Comparison of ENCODE assay signal across 22 cellular contexts in the genomic region with DNA sequence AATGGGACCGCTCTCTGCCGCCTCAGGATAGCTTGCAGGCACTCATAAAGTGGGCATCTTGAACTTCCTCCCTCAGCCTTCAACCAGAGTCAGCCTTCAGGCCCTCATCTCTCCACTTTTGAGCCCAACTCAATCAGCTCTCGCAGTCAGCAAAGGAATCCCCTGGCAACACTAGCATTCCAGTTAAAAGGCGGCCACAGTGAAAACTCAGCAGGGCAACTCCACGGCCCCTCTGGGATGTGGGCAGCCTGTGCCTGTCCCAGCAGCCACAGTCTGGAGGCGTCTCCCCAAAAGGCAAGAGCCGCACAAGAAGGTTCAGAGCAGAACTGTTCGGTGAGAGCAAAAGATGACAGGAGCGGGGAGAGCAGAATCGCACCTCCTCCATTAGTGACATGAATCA. TPM values are rescaled to one million over a fixed set of nuclear protein-coding genes. Genes with fewer than 3 reads are reported as not detected.
DNase-seq lines count a peak whose midpoint lies in the region; ATAC-seq and TF ChIP-seq lines count a peak whose summit lies in the region.
"Had no signal": no experiment of that assay in that cellular context is flagged by ENCODE, and none has a peak within 500 bp of the region (broad histone marks: within the 10 kb centered on the region; RNA-seq: fewer than 3 reads in every experiment).

No MANE protein-coding gene starts in this region.

- H3K9ac ChIP-seq in mesenchymal stem cell (ENCODE audit: low read length): peak overlapping the region; percentile 11

- H3K4me3 ChIP-seq in CD4-positive, alpha-beta memory T cell (ENCODE audit: low read length in 2 of 2): no peak overlapping the region
- H3K4me3 ChIP-seq in mesenchymal stem cell (ENCODE audit: insufficient read depth in 1 of 2, low read depth in 1 of 2, low read length in 2 of 2) (no peak overlapping the region), thyroid gland (replicated peaks in 1 of 3) (no peak overlapping the region)
- H3K4me3 ChIP-seq: body of pancreas, MG63, skin epidermis, suprapubic skin had no signal

- H2AFZ ChIP-seq in mesenchymal stem cell (ENCODE audit: low read depth, low read length): no peak overlapping the region

- peaks cover 6% of the 10 kb centered on the region for H3K36me3 ChIP-seq in CD4-positive, alpha-beta memory T cell (ENCODE audit: insufficient read depth, low read length)
- H3K36me3 ChIP-seq in mesenchymal stem cell (ENCODE audit: control insufficient read depth in 1 of 2, insufficient read depth in 2 of 2, low read depth in 1 of 2, low read length in 2 of 2) (peaks cover 21 to 50% of the 10 kb centered on the region in 2 experiments), thyroid gland (no peaks in the 10 kb centered on the region)
- H3K36me3 ChIP-seq: MG63 had no signal

- no peak overlapping the region for H2BK120ac ChIP-seq in mesenchymal stem cell (ENCODE audit: low read depth, low read length)

- H2BK12ac ChIP-seq in mesenchymal stem cell (ENCODE audit: low read length in 2 of 2): no peak overlapping the region

- no peak overlapping the region for H3K4me2 ChIP-seq in mesenchymal stem cell (ENCODE audit: low read length, poor library complexity, severe bottlenecking)

- no peaks in the 10 kb centered on the region for H3K9me3 Mint-ChIP-seq in CD4-positive, alpha-beta memory T cell
- no peaks in the 10 kb centered on the region for H3K9me3 Mint-ChIP-seq in HFFc6
- H3K9me3 Mint-ChIP-seq in stimulated activated effector memory CD8-positive, alpha-beta T cell treated with anti-CD3 and anti-CD28 coated beads, Interleukin-12 subunit alpha, Interleukin-12 subunit beta, amount 100 ng/mL, for 72 hours: no peaks in the 10 kb centered on the region
- H3K9me3 Mint-ChIP-seq: activated B cell treated with CpG ODN at 0.5 μM for 24 hours had no signal

- no peak overlapping the region for H3K4me3 Mint-ChIP-seq in CD4-positive, alpha-beta memory T cell
- H3K4me3 Mint-ChIP-seq in HFFc6: no peak overlapping the region
- no peak overlapping the region for H3K4me3 Mint-ChIP-seq in stimulated activated effector memory CD8-positive, alpha-beta T cell treated with anti-CD3 and anti-CD28 coated beads, Interleukin-12 subunit alpha, Interleukin-12 subunit beta, amount 100 ng/mL, for 72 hours
- H3K4me3 Mint-ChIP-seq: activated B cell treated with CpG ODN at 0.5 μM for 24 hours had no signal

- peaks cover 22 to 55% (median 32%) of the 10 kb centered on the region in 4 donors for H3K4me1 Mint-ChIP-seq in CD4-positive, alpha-beta memory T cell
- peaks cover 36% of the 10 kb centered on the region for H3K4me1 Mint-ChIP-seq in HFFc6 (ENCODE audit: low read depth)
- peaks cover 38% of the 10 kb centered on the region for H3K4me1 Mint-ChIP-seq in stimulated activated effector memory CD8-positive, alpha-beta T cell treated with anti-CD3 and anti-CD28 coated beads, Interleukin-12 subunit alpha, Interleukin-12 subunit beta, amount 100 ng/mL, for 72 hours

- intact Hi-C loops in CD4-positive, alpha-beta memory T cell (cut with micrococcal nuclease): no loop called here
- intact Hi-C loops in thyroid gland (cut with DNase I): no loop called here

- no peak overlapping the region for H3K23ac ChIP-seq in mesenchymal stem cell (ENCODE audit: low read length in 2 of 2)

- no peak for ATAC-seq in stimulated activated effector memory CD8-positive, alpha-beta T cell treated with anti-CD3 and anti-CD28 coated beads, Interleukin-12 subunit alpha, Interleukin-12 subunit beta, amount 100 ng/mL, for 72 hours
- ATAC-seq: body of pancreas, esophagus mucosa, Right ventricle myocardium inferior had no signal

- no peak overlapping the region for H2BK5ac ChIP-seq in mesenchymal stem cell (ENCODE audit: low read depth, low read length, poor library complexity, severe bottlenecking)

- H3K27ac Mint-ChIP-seq in CD4-positive, alpha-beta memory T cell: peak overlapping the region in 5 of 7 donors; percentile 12 to 44 (median 38)
- peak overlapping the region; percentile 40 for H3K27ac Mint-ChIP-seq in HFFc6
- peak overlapping the region; percentile 45 for H3K27ac Mint-ChIP-seq in stimulated activated effector memory CD8-positive, alpha-beta T cell treated with anti-CD3 and anti-CD28 coated beads, Interleukin-12 subunit alpha, Interleukin-12 subunit beta, amount 100 ng/mL, for 72 hours
- H3K27ac Mint-ChIP-seq: activated B cell treated with CpG ODN at 0.5 μM for 24 hours had no signal

- no peak for TF ChIP-seq POLR2A in thyroid gland (IDR thresholded peaks at IDR 0.05)

- no peak overlapping the region for H3K27ac ChIP-seq in CD4-positive, alpha-beta memory T cell (ENCODE audit: low read depth, low read length)
- H3K27ac ChIP-seq in mesenchymal stem cell (ENCODE audit: low read length, poor library complexity, severe bottlenecking) (no peak overlapping the region), thyroid gland (no peak overlapping the region)
- H3K27ac ChIP-seq: body of pancreas, suprapubic skin had no signal

- no peak overlapping the region for H4K8ac ChIP-seq in mesenchymal stem cell (ENCODE audit: low read length)

- H3K27me3 Mint-ChIP-seq in CD4-positive, alpha-beta memory T cell: no peaks in the 10 kb centered on the region
- no peaks in the 10 kb centered on the region for H3K27me3 Mint-ChIP-seq in HFFc6 (ENCODE audit: insufficient read depth)
- H3K27me3 Mint-ChIP-seq: activated B cell treated with CpG ODN at 0.5 μM for 24 hours had no signal

- 94% methylated on average over 10 of the region's 10 CpGs for WGBS in mesenchymal stem cell
- WGBS in thyroid gland, 2 donors: 87 to 90% methylated on average over 9 to 10 of the region's 10 CpGs

- H3K4ac ChIP-seq in mesenchymal stem cell (ENCODE audit: low read depth in 1 of 2, low read length in 2 of 2): no peak overlapping the region

- peaks cover 14% of the 10 kb centered on the region for H3K79me1 ChIP-seq in mesenchymal stem cell (replicated peaks; ENCODE audit: low read length, poor library complexity, severe bottlenecking)

- no peak overlapping the region for H2AK5ac ChIP-seq in mesenchymal stem cell (ENCODE audit: low read length, severe bottlenecking)

- POLR2A ChIA-PET in CD4-positive, alpha-beta memory T cell (lab: Charles Lee; ENCODE audit: partially characterized antibody): no interaction called here

- peaks cover 0 to 25% of the 10 kb centered on the region in 2 donors for H3K36me3 Mint-ChIP-seq in CD4-positive, alpha-beta memory T cell
- H3K36me3 Mint-ChIP-seq in HFFc6 (ENCODE audit: low read depth): peaks cover 7% of the 10 kb centered on the region
- H3K36me3 Mint-ChIP-seq in stimulated activated effector memory CD8-positive, alpha-beta T cell treated with anti-CD3 and anti-CD28 coated beads, Interleukin-12 subunit alpha, Interleukin-12 subunit beta, amount 100 ng/mL, for 72 hours: peaks cover 56% of the 10 kb centered on the region

- peaks cover 16% of the 10 kb centered on the region for H3K4me1 ChIP-seq in CD4-positive, alpha-beta memory T cell (ENCODE audit: insufficient read depth, low read length)
- H3K4me1 ChIP-seq in mesenchymal stem cell (ENCODE audit: control insufficient read depth, insufficient read depth, low read depth, low read length) (peaks cover 12% of the 10 kb centered on the region), thyroid gland (peaks cover 18 to 37% of the 10 kb centered on the region in 2 donors)

- CTCF ChIA-PET in CD4-positive, alpha-beta memory T cell (lab: Charles Lee; ENCODE audit: partially characterized antibody): interaction anchor here (1.5 kb wide), 1 partner anchor 83 kb away, joined by 3 read pairs; no protein-coding TSS in a partner anchor

- no peaks in the 10 kb centered on the region for H3K27me3 ChIP-seq in CD4-positive, alpha-beta memory T cell (ENCODE audit: insufficient read depth, low read length)
- H3K27me3 ChIP-seq in mesenchymal stem cell (ENCODE audit: control insufficient read depth in 1 of 2, insufficient read depth in 1 of 2, low read length in 2 of 2): no peaks in the 10 kb centered on the region
- H3K27me3 ChIP-seq in thyroid gland: no peaks in the 10 kb centered on the region
- H3K27me3 ChIP-seq: body of pancreas, MG63, suprapubic skin had no signal

- DNase-seq in CD4-positive, alpha-beta memory T cell: no peak
- DNase-seq in HFFc6: no peak
- DNase-seq in mesenchymal stem cell: no peak
- DNase-seq in stimulated activated effector memory CD8-positive, alpha-beta T cell treated with anti-CD3 and anti-CD28 coated beads, Interleukin-12 subunit alpha, Interleukin-12 subunit beta, amount 100 ng/mL, for 72 hours (ENCODE audit: low spot score in 2 of 2): no peak
- no peak for DNase-seq in NCI-H1048 (lab: John Stamatoyannopoulos, UW)
- DNase-seq in thyroid gland: no peak
- no peak for DNase-seq in DMS53 (lab: John Stamatoyannopoulos, UW)
- DNase-seq: activated B cell treated with CpG ODN at 0.5 μM for 24 hours; activated CD4-positive, alpha-beta T cell treated with anti-CD3 and anti-CD28 coated beads, Interleukin-2, amount 50 U/mL, for 4 hours; activated effector memory CD4-positive, alpha-beta T cell treated with anti-CD3 and anti-CD28 coated beads, Interleukin-2, amount 50 U/mL, for 16 hours; body of pancreas; effector CD8-positive, alpha-beta T cell; foreskin melanocyte; GDM1; hypothalamus; KBM-7; MG63; NCI-H1417 treated with DMSO at 0.1 percent for 48 hours had no signal

- no peak overlapping the region for H3K18ac ChIP-seq in mesenchymal stem cell (ENCODE audit: low read depth in 1 of 2, low read length in 2 of 2)

- no peak overlapping the region for H4K91ac ChIP-seq in mesenchymal stem cell (ENCODE audit: low read length)

- no peaks in the 10 kb centered on the region for H3K9me3 ChIP-seq in CD4-positive, alpha-beta memory T cell (ENCODE audit: control insufficient read depth in 1 of 2, low read length in 2 of 2)
- H3K9me3 ChIP-seq in mesenchymal stem cell (ENCODE audit: control insufficient read depth, low read length) (no peaks in the 10 kb centered on the region), thyroid gland (no peaks in the 10 kb centered on the region)
- H3K9me3 ChIP-seq: body of pancreas, MG63, suprapubic skin had no signal

- no peak overlapping the region for H2BK15ac ChIP-seq in mesenchymal stem cell (ENCODE audit: low read depth, poor library complexity, severe bottlenecking)

- H3K14ac ChIP-seq in mesenchymal stem cell (ENCODE audit: low read length in 2 of 2): no peak overlapping the region

- TF ChIP-seq CTCF in HFFc6 (IDR thresholded peaks at IDR 0.05) (no peak), thyroid gland (IDR thresholded peaks at IDR 0.05) (no peak)

RNA-seq across cellular contexts. Expression of gene TMEM11, which starts 9.0 kb away (rescaled TPM):
- 10 to 100 TPM; 18.6 to 21.7 TPM for total RNA-seq in CD4-positive, alpha-beta memory T cell
- 10 to 100 TPM; 35.6 to 38.6 TPM for polyA plus RNA-seq in CD4-positive, alpha-beta memory T cell
- total RNA-seq in HFFc6 (2021; fragmentation: NEBNext Ultra II Directional; extraction: Animal tissue kit (Norgen Biotek cat#: 25700)): 10 to 100 TPM; 32.5 to 37.6 (median 33.9) TPM
- 25.7 TPM for polyA plus RNA-seq in mesenchymal stem cell (2013, experiment 1 of 2)
- 26.0 TPM for polyA plus RNA-seq in mesenchymal stem cell (2013, experiment 2 of 2)
- 10 to 100 TPM; 20.7 to 35.7 (median 24.7) TPM for total RNA-seq in thyroid gland

RNA-seq across cellular contexts. Expression of gene NATD1, which starts 48.3 kb away (rescaled TPM):
- 10 to 100 TPM; 13.1 to 13.5 TPM for total RNA-seq in CD4-positive, alpha-beta memory T cell
- 1 to 10 TPM in 1 of 2 donors, under 1 TPM in 1; 0.32 to 2.3 TPM for polyA plus RNA-seq in CD4-positive, alpha-beta memory T cell
- total RNA-seq in HFFc6 (2021; fragmentation: NEBNext Ultra II Directional; extraction: Animal tissue kit (Norgen Biotek cat#: 25700)): 1 to 10 TPM; 3.7 to 7.9 (median 4.1) TPM
- 3.2 TPM for polyA plus RNA-seq in mesenchymal stem cell (2013, experiment 1 of 2)
- polyA plus RNA-seq in mesenchymal stem cell (2013, experiment 2 of 2): 3.2 TPM
- 10 to 100 TPM; 18.6 to 34.1 (median 21.2) TPM for total RNA-seq in thyroid gland
